9 cellular contexts compared by ENCODE assay signal in genomic region chr11:118002541-118003019, GRCh38. TPM values are rescaled to one million over a fixed set of nuclear protein-coding genes. Genes with fewer than 3 reads are reported as not detected.
DNase-seq lines count a peak whose midpoint lies in the region; ATAC-seq and TF ChIP-seq lines count a peak whose summit lies in the region.
"Had no signal": no experiment of that assay in that cellular context is flagged by ENCODE, and none has a peak within 500 bp of the region (broad histone marks: within the 10 kb centered on the region; RNA-seq: fewer than 3 reads in every experiment).

No MANE protein-coding gene starts in this region.

- DNase-seq in CD1c-positive myeloid dendritic cell (ENCODE audit: extremely low spot score), result peak; percentile 93
- DNase-seq in SKM-1 (lab: John Stamatoyannopoulos, UW; ENCODE audit: unreplicated experiment), result peak; percentile 51
- DNase-seq in ecto neural progenitor cell (ENCODE audit: low spot score), result peak; percentile 63
- DNase-seq in MCF 10A (ENCODE audit: unreplicated experiment), result no peak
- DNase-seq in DMS114 treated with DMSO at 0.1 percent for 48 hours (lab: John Stamatoyannopoulos, UW; ENCODE audit: unreplicated experiment), result no peak
- no peak for DNase-seq in NK-92 treated with Interleukin-12 subunit alpha and Interleukin-12 subunit beta, amount 100 ng/mL, for 24 hours (lab: John Stamatoyannopoulos, UW)
- DNase-seq: IMR-90 had no signal

- no peak overlapping the region for H3K4me3 ChIP-seq in parathyroid adenoma (ENCODE audit: low read depth, low read length)

- POLR2A ChIA-PET in MCF 10A (lab: Yijun Ruan, JAX), result no interaction called here

- H3K27ac Mint-ChIP-seq in MCF 10A (ENCODE audit: low read depth, unreplicated experiment), result no peak overlapping the region

- H3K36me3 ChIP-seq in parathyroid adenoma (ENCODE audit: control insufficient read depth, insufficient read depth, low read length), result no peaks in the 10 kb centered on the region

- no peak for ATAC-seq in GM18909 (IDR thresholded peaks at IDR 0.05; ENCODE audit: poor library complexity, unreplicated experiment)

- H3K27me3 Mint-ChIP-seq in MCF 10A (ENCODE audit: insufficient read depth, unreplicated experiment), result no peaks in the 10 kb centered on the region

- no peak for TF ChIP-seq CTCF in parathyroid adenoma (IDR thresholded peaks at IDR 0.05)
- no peak for TF ChIP-seq CTCF in MCF 10A (IDR thresholded peaks at IDR 0.05; ENCODE audit: unreplicated experiment)

- H3K4me1 Mint-ChIP-seq in MCF 10A (ENCODE audit: insufficient read depth, unreplicated experiment), result no peaks in the 10 kb centered on the region

- H3K4me2 ChIP-seq in parathyroid adenoma (ENCODE audit: low read length), result no peak overlapping the region

- no TSS peak for BruUV-seq in MCF 10A (replicated peaks; lab: Mats Ljungman, UMichigan)

- H3K79me2 ChIP-seq in parathyroid adenoma, result no peaks in the 10 kb centered on the region

- no peaks in the 10 kb centered on the region for H3K36me3 Mint-ChIP-seq in MCF 10A (ENCODE audit: insufficient read depth, unreplicated experiment)

- no peaks in the 10 kb centered on the region for H3K9me3 Mint-ChIP-seq in MCF 10A (ENCODE audit: unreplicated experiment)

- H3K4me3 Mint-ChIP-seq in MCF 10A (ENCODE audit: unreplicated experiment), result no peak overlapping the region

- intact Hi-C loops in MCF 10A (cut with micrococcal nuclease), result no loop called here

- H3K27me3 ChIP-seq in parathyroid adenoma (ENCODE audit: control insufficient read depth, insufficient read depth, low read length), result no peaks in the 10 kb centered on the region

- H3K27ac ChIP-seq in parathyroid adenoma, result peak overlapping the region; percentile 7

- H3K9ac ChIP-seq in parathyroid adenoma, result no peak overlapping the region

- H2AFZ ChIP-seq in parathyroid adenoma, result no peak overlapping the region

- H3K4me1 ChIP-seq in parathyroid adenoma, result no peaks in the 10 kb centered on the region

- no peaks in the 10 kb centered on the region for H3K9me3 ChIP-seq in parathyroid adenoma (ENCODE audit: control insufficient read depth, low read length)

- CTCF ChIA-PET in MCF 10A (lab: Yijun Ruan, JAX), result interaction anchor here (0.6 to 1.1 kb wide), 4 partner anchors 19 to 578 kb away, joined by 3 to 5 read pairs (median 3); no protein-coding TSS in a partner anchor

RNA-seq across cellular contexts. Expression of gene IL10RA, which starts 16.4 kb away (rescaled TPM):
- not detected in 2 replicates for total RNA-seq in MCF 10A (2022)
- total RNA-seq: IMR-90 had no signal

Comparison
In these comparisons a context has a peak if more than half of its experiments do, and no peak if none do; other contexts are left out.
1. DNase-seq: peak in CD1c-positive myeloid dendritic cell (single experiment), SKM-1 (single experiment) and ecto neural progenitor cell (single experiment); none in MCF 10A (single experiment), DMS114 treated with DMSO at 0.1 percent for 48 hours (single experiment) and NK-92 treated with Interleukin-12 subunit alpha and Interleukin-12 subunit beta, amount 100 ng/mL, for 24 hours (single experiment).